ENCODE assay signal across 8 cellular contexts in genomic region chr15:55917881-55918296, GRCh38.
A peak's percentile ranks its signal among the peaks of the same experiment; 100 is the strongest.
DNase-seq lines count a peak whose midpoint lies in the region; ATAC-seq and TF ChIP-seq lines count a peak whose summit lies in the region.

No MANE protein-coding gene starts in this region.

- ATAC-seq in HG02852 (IDR thresholded peaks at IDR 0.05; ENCODE audit: unreplicated experiment), result no peak

- no peak overlapping the region for H3K4me3 ChIP-seq in fibroblast of pulmonary artery (replicated peaks; ENCODE audit: low read depth, low read length)

- peak; percentile 86 for TF ChIP-seq CTCF in fibroblast of pulmonary artery (IDR thresholded peaks at IDR 0.05; ENCODE audit: low read length, missing control alignments)

- peak; percentile 73 for DNase-seq in Caki2 (ENCODE audit: low read depth)
- DNase-seq in HT-29 (ENCODE audit: low spot score), result peak; percentile 87
- DNase-seq in SK-N-DZ (ENCODE audit: low spot score), result peak; percentile 8
- DNase-seq in fibroblast of pulmonary artery (ENCODE audit: low read depth), result peak; percentile 91
- DNase-seq in putamen (ENCODE audit: low spot score), result peak; percentile 14
- DNase-seq in stimulated activated naive CD4-positive, alpha-beta T cell treated with Interleukin-2 at 50 U/mL for 16 hours (lab: John Stamatoyannopoulos, UW), result no peak
- DNase-seq in CD1c-positive myeloid dendritic cell (ENCODE audit: extremely low spot score), result no peak

- in situ Hi-C loops in Caki2 (cut with HindIII; ENCODE audit: low pct_unique_long_range_greater_than_20kb, low sequenced_read_pairs), result no loop called here

Comparison
In these comparisons a context has a peak if more than half of its experiments do, and no peak if none do; other contexts are left out.
1. DNase-seq: peak in Caki2 (single experiment), HT-29 (single experiment), SK-N-DZ (single experiment), fibroblast of pulmonary artery (single experiment) and putamen (single experiment); none in stimulated activated naive CD4-positive, alpha-beta T cell treated with Interleukin-2 at 50 U/mL for 16 hours (single experiment) and CD1c-positive myeloid dendritic cell (single experiment).